Comparison of ENCODE assay signal across 19 cellular contexts in genomic region chr18:80252136-80252535, GRCh38. TPM values are rescaled to one million over a fixed set of nuclear protein-coding genes. Genes with fewer than 3 reads are reported as not detected.
DNase-seq lines count a peak whose midpoint lies in the region; ATAC-seq and TF ChIP-seq lines count a peak whose summit lies in the region.
"Had no signal": no experiment of that assay in that cellular context is flagged by ENCODE, and none has a peak within 500 bp of the region (broad histone marks: within the 10 kb centered on the region; RNA-seq: fewer than 3 reads in every experiment).

No MANE protein-coding gene starts in this region.

- H3K9me3 ChIP-seq in SJSA1 (replicated peaks): no peaks in the 10 kb centered on the region
- H3K9me3 ChIP-seq: MG63 had no signal

- TF ChIP-seq CTCF in fibroblast of villous mesenchyme (IDR thresholded peaks at IDR 0.05; ENCODE audit: insufficient read depth, low read depth, low read length) (no peak), dorsolateral prefrontal cortex (IDR thresholded peaks at IDR 0.05 in 54 of 56, conservative IDR thresholded peaks at IDR 0.05 in 2 of 56; ENCODE audit: low read depth in 1 of 56, partially characterized antibody in 56 of 56) (no peak)

- intact Hi-C loops in dorsolateral prefrontal cortex (cut with DNase I) (no loop called here), left ventricle myocardium superior (cut with micrococcal nuclease) (no loop called here)

- DNase-seq in GM03348 (ENCODE audit: low spot score) (peak; percentile 20), SJSA1 (ENCODE audit: low read depth in 1 of 2, low spot score in 2 of 2) (peak; percentile 65 to 68), fibroblast of villous mesenchyme (ENCODE audit: low read depth) (peak; percentile 23), skeletal muscle cell (ENCODE audit: low read depth) (peak; percentile 11), NCI-H2107 (lab: John Stamatoyannopoulos, UW) (no peak), dorsolateral prefrontal cortex (no peak), left ventricle myocardium superior (no peak)
- DNase-seq: activated CD4-positive, CD25-positive, alpha-beta regulatory T cell treated with anti-CD3 and anti-CD28 coated beads, Interleukin-2, amount 50 U/mL, for 72 hours; activated effector memory CD4-positive, alpha-beta T cell treated with Interleukin-2 at 50 U/mL for 16 hours; amygdala; glutamatergic neuron; immature natural killer cell; MG63; NCI-H1694; SHP77 treated with DMSO at 0.1 percent for 48 hours; stimulated activated CD4-positive, alpha-beta T cell treated with anti-CD3 and anti-CD28 coated beads, Interleukin-15, amount 100 ng/mL, for 24 hours; stimulated activated naive CD4-positive, alpha-beta T cell treated with Interleukin-2 at 50 U/mL for 16 hours had no signal

- H3K4me3 ChIP-seq in SJSA1 (no peak overlapping the region), fibroblast of villous mesenchyme (ENCODE audit: low read depth, low read length) (no peak overlapping the region), skeletal muscle cell (ENCODE audit: low read depth, low read length) (no peak overlapping the region), dorsolateral prefrontal cortex (no peak overlapping the region)
- H3K4me3 ChIP-seq: MG63 had no signal

- H3K4me1 ChIP-seq in SJSA1 (replicated peaks): peaks cover 38% of the 10 kb centered on the region

- peak overlapping the region; percentile 52 for H3K27ac ChIP-seq in SJSA1
- H3K27ac ChIP-seq in dorsolateral prefrontal cortex: no peak overlapping the region
- H3K27ac ChIP-seq: C4-2B had no signal

- ATAC-seq in left ventricle myocardium superior (no peak), GM19463 (IDR thresholded peaks at IDR 0.05; ENCODE audit: unreplicated experiment) (no peak)

- H3K36me3 ChIP-seq in SJSA1: peaks cover under 1% of the 10 kb centered on the region; the same call in 1 of the 2 replicates
- H3K36me3 ChIP-seq: MG63 had no signal

- H3K27me3 ChIP-seq in SJSA1 (replicated peaks) (no peaks in the 10 kb centered on the region), dorsolateral prefrontal cortex (no peaks in the 10 kb centered on the region)
- H3K27me3 ChIP-seq: MG63 had no signal

RNA-seq across cellular contexts. Expression of gene PARD6G, which starts 4.8 kb away (rescaled TPM):
- total RNA-seq in SJSA1 (2014; rRNA removed; shearing (Covaris generic)): 4.4 and 6.1 TPM in 2 replicates
- total RNA-seq in fibroblast of villous mesenchyme: 1.7 and 3.5 TPM in 2 replicates
- total RNA-seq in dorsolateral prefrontal cortex: 1 to 10 TPM; 1.8 to 7.9 (median 4.1) TPM
- total RNA-seq in left ventricle myocardium superior: 4.0 TPM

Comparison
In these comparisons a context has a peak if more than half of its experiments do, and no peak if none do; other contexts are left out.
1. DNase-seq: peak in GM03348 (single experiment), SJSA1 (2 of 2), fibroblast of villous mesenchyme (single experiment) and skeletal muscle cell (single experiment); none in NCI-H2107 (single experiment), dorsolateral prefrontal cortex (0 of 10) and left ventricle myocardium superior (single experiment).